In genomic region chr4:149166365-149166764, GRCh38 we compare ENCODE assay signal across 25 cellular contexts.
"Had no signal": no experiment of that assay in that cellular context is flagged by ENCODE, and none has a peak within 500 bp of the region (broad histone marks: within the 10 kb centered on the region; RNA-seq: fewer than 3 reads in every experiment).

No MANE protein-coding gene starts in this region.

- H3K27ac ChIP-seq: body of pancreas, KMS-11 had no signal

- H3K4me1 ChIP-seq: body of pancreas had no signal

- ATAC-seq: activated CD4-positive, CD25-positive, alpha-beta regulatory T cell treated with anti-CD3 and anti-CD28 coated beads, Interleukin-2, amount 50 U/mL, for 24 hours; activated CD8-positive, alpha-beta T cell treated with anti-CD3 and anti-CD28 coated beads for 36 hours; activated T-cell treated with anti-CD3 and anti-CD28 coated beads, Interleukin-2, amount 50 U/mL, for 72 hours; body of pancreas; Panc1 had no signal

- H3K9me3 ChIP-seq: body of pancreas had no signal

- FAIRE-seq: bronchial epithelial cell had no signal

- DNase-seq: activated CD4-positive, alpha-beta T cell treated with anti-CD3 and anti-CD28 coated beads for 4 hours; activated CD8-positive, alpha-beta memory T cell treated with anti-CD3 and anti-CD28 coated beads, Interleukin-2, amount 50 U/mL, for 4 hours; activated CD8-positive, alpha-beta T cell treated with anti-CD3 and anti-CD28 coated beads for 36 hours; activated gamma-delta T cell treated with Interleukin-2 at 50 U/mL for 16 hours; activated naive CD4-positive, alpha-beta T cell treated with anti-CD3 and anti-CD28 coated beads, Interleukin-2, amount 10 ng/mL, durations not matched to agents 7 days and 5 days; activated naive CD8-positive, alpha-beta T cell treated with anti-CD3 and anti-CD28 coated beads for 36 hours; activated T-cell treated with anti-CD3 and anti-CD28 coated beads, Interleukin-2, amount 50 U/mL, for 72 hours; anterior cingulate cortex; body of pancreas; central memory CD4-positive, alpha-beta T cell; NCI-H1092; NCI-H1417; NCI-H1930; NCI-H2171; NCI-H345; NCI-H510A treated with DMSO at 0.1 percent for 48 hours; NCI-H69; NK-92 treated with Interleukin-12 subunit alpha and Interleukin-12 subunit beta, amount 100 ng/mL, for 24 hours; OCI-M1; RPMI8226; SHP77 had no signal

- H3K4me2 ChIP-seq: KMS-11 had no signal

- H3K4me3 ChIP-seq: body of pancreas had no signal

- H3K9ac ChIP-seq: KMS-11 had no signal
